ENCODE assay signal across 17 cellular contexts in genomic region chr2:16425462-16426336, GRCh38.
DNase-seq lines count a peak whose midpoint lies in the region; ATAC-seq and TF ChIP-seq lines count a peak whose summit lies in the region.
"Had no signal": no experiment of that assay in that cellular context is flagged by ENCODE, and none has a peak within 500 bp of the region (broad histone marks: within the 10 kb centered on the region; RNA-seq: fewer than 3 reads in every experiment).

No MANE protein-coding gene starts in this region.

- H3K36me3 Mint-ChIP-seq in mesothelial cell of epicardium = no peaks in the 10 kb centered on the region
- H3K36me3 Mint-ChIP-seq: activated naive CD8-positive, alpha-beta T cell treated with anti-CD3 and anti-CD28 coated beads, Interleukin-2, amount 10 ng/mL, durations not matched to agents 7 days and 5 days had no signal

- ATAC-seq in heart left ventricle (peak; percentile 91 to 97 (median 94)), HG03460 (IDR thresholded peaks at IDR 0.05; ENCODE audit: unreplicated experiment) (no peak), GM19467 (IDR thresholded peaks at IDR 0.05; ENCODE audit: unreplicated experiment) (no peak)
- ATAC-seq: sciatic nerve had no signal

- no peak for TF ChIP-seq EP300 in esophagus muscularis mucosa (IDR thresholded peaks at IDR 0.05)

- peak overlapping the region; percentile 96 for H3K27ac Mint-ChIP-seq in mesothelial cell of epicardium
- H3K27ac Mint-ChIP-seq: activated naive CD8-positive, alpha-beta T cell treated with anti-CD3 and anti-CD28 coated beads, Interleukin-2, amount 10 ng/mL, durations not matched to agents 7 days and 5 days; H9; stimulated activated naive CD8-positive, alpha-beta T cell treated with anti-CD3 and anti-CD28 coated beads, Interleukin-15, Interleukin-2, amounts not matched to agents 100 ng/mL and 50 ng/mL, for 24 hours had no signal

- H3K27ac ChIP-seq in heart left ventricle (peak overlapping the region in 3 of 12 donors; percentile 24 to 46 (median 43)), esophagus muscularis mucosa (replicated peaks in 1 of 4) (no peak overlapping the region)
- H3K27ac ChIP-seq: BLaER1 had no signal

- no peak overlapping the region for H3K4me3 ChIP-seq in heart left ventricle
- no peak overlapping the region for H3K4me3 ChIP-seq in esophagus muscularis mucosa
- H3K4me3 ChIP-seq: BLaER1 had no signal

- 10 to 21% (median 14%) methylated on average over 6 of the region's 6 CpGs for WGBS in heart left ventricle, 4 donors
- WGBS in esophagus muscularis mucosa = 33% methylated on average over 6 of the region's 6 CpGs

- H3K9me3 Mint-ChIP-seq in mesothelial cell of epicardium = peaks cover 12% of the 10 kb centered on the region
- H3K9me3 Mint-ChIP-seq: activated naive CD8-positive, alpha-beta T cell treated with anti-CD3 and anti-CD28 coated beads, Interleukin-2, amount 10 ng/mL, durations not matched to agents 7 days and 5 days; H9; stimulated activated naive CD8-positive, alpha-beta T cell treated with anti-CD3 and anti-CD28 coated beads, Interleukin-15, Interleukin-2, amounts not matched to agents 100 ng/mL and 50 ng/mL, for 24 hours had no signal

- H3K36me3 ChIP-seq in heart left ventricle (no peaks in the 10 kb centered on the region), esophagus muscularis mucosa (no peaks in the 10 kb centered on the region)
- H3K36me3 ChIP-seq: BLaER1 had no signal

- no peaks in the 10 kb centered on the region for H3K27me3 Mint-ChIP-seq in mesothelial cell of epicardium (ENCODE audit: low read depth)
- H3K27me3 Mint-ChIP-seq: activated naive CD8-positive, alpha-beta T cell treated with anti-CD3 and anti-CD28 coated beads, Interleukin-2, amount 10 ng/mL, durations not matched to agents 7 days and 5 days had no signal

- H3K4me3 Mint-ChIP-seq in mesothelial cell of epicardium = no peak overlapping the region
- H3K4me3 Mint-ChIP-seq: activated naive CD8-positive, alpha-beta T cell treated with anti-CD3 and anti-CD28 coated beads, Interleukin-2, amount 10 ng/mL, durations not matched to agents 7 days and 5 days; H9; stimulated activated naive CD8-positive, alpha-beta T cell treated with anti-CD3 and anti-CD28 coated beads, Interleukin-15, Interleukin-2, amounts not matched to agents 100 ng/mL and 50 ng/mL, for 24 hours had no signal

- in situ Hi-C loops in Caki2 (cut with HindIII; ENCODE audit: low pct_unique_long_range_greater_than_20kb, low sequenced_read_pairs) = no loop called here

- H3K4me1 ChIP-seq in heart left ventricle (peaks cover 0 to 10% (median 0%) of the 10 kb centered on the region in 12 donors), esophagus muscularis mucosa (no peaks in the 10 kb centered on the region)
- H3K4me1 ChIP-seq: BLaER1 had no signal

- TF ChIP-seq CTCF in heart left ventricle (IDR thresholded peaks at IDR 0.05) (no peak), mesothelial cell of epicardium (IDR thresholded peaks at IDR 0.05; ENCODE audit: unreplicated experiment) (no peak), esophagus muscularis mucosa (IDR thresholded peaks at IDR 0.05) (no peak)

- TF ChIP-seq POLR2A in heart left ventricle (IDR thresholded peaks at IDR 0.05) = no peak
- no peak for TF ChIP-seq POLR2A in esophagus muscularis mucosa (IDR thresholded peaks at IDR 0.05; ENCODE audit: low read depth)

- H3K4me1 Mint-ChIP-seq in mesothelial cell of epicardium = peaks cover 45% of the 10 kb centered on the region
- H3K4me1 Mint-ChIP-seq: activated naive CD8-positive, alpha-beta T cell treated with anti-CD3 and anti-CD28 coated beads, Interleukin-2, amount 10 ng/mL, durations not matched to agents 7 days and 5 days; H9 had no signal

- DNase-seq in Caki2 (ENCODE audit: low read depth) (peak; percentile 71), HuH-7.5 (ENCODE audit: low spot score) (peak; percentile 45), heart left ventricle (peak in 4 of 5 donors; percentile 60 to 75 (median 65)), mesothelial cell of epicardium (ENCODE audit: low spot score in 2 of 2, unreplicated experiment in 2 of 2) (peak; percentile 33 to 61), foreskin melanocyte (no peak), esophagus muscularis mucosa (ENCODE audit: extremely low spot score) (no peak)
- DNase-seq: activated CD4-positive, CD25-positive, alpha-beta regulatory T cell; activated CD8-positive, alpha-beta memory T cell treated with anti-CD3 and anti-CD28 coated beads, Interleukin-2, amount 50 U/mL, for 48 hours; activated naive CD8-positive, alpha-beta T cell treated with anti-CD3 and anti-CD28 coated beads, Interleukin-2, amount 10 ng/mL, durations not matched to agents 7 days and 5 days; GDM1; H9; NCI-H774 had no signal

- intact Hi-C loops in heart left ventricle (cut with DNase I) (loop anchor here in 1 of 10 donors (1.0 kb wide), 1 partner anchor 18 kb away; no protein-coding TSS in a partner anchor), esophagus muscularis mucosa (cut with DNase I) (no loop called here)

- H3K27me3 ChIP-seq in heart left ventricle = no peaks in the 10 kb centered on the region
- H3K27me3 ChIP-seq in esophagus muscularis mucosa = no peaks in the 10 kb centered on the region
- H3K27me3 ChIP-seq: BLaER1 had no signal

- H3K9me3 ChIP-seq in heart left ventricle (no peaks in the 10 kb centered on the region), esophagus muscularis mucosa (no peaks in the 10 kb centered on the region)
- H3K9me3 ChIP-seq: BLaER1 had no signal

Comparison
In these comparisons a context has a peak if more than half of its experiments do, and no peak if none do; other contexts are left out.
1. DNase-seq: peak in Caki2 (single experiment), HuH-7.5 (single experiment), heart left ventricle (4 of 5) and mesothelial cell of epicardium (2 of 2); none in foreskin melanocyte (single experiment) and esophagus muscularis mucosa (single experiment).
2. ATAC-seq: peak in heart left ventricle (4 of 4); none in HG03460 (single experiment) and GM19467 (single experiment).